In the genomic region with DNA sequence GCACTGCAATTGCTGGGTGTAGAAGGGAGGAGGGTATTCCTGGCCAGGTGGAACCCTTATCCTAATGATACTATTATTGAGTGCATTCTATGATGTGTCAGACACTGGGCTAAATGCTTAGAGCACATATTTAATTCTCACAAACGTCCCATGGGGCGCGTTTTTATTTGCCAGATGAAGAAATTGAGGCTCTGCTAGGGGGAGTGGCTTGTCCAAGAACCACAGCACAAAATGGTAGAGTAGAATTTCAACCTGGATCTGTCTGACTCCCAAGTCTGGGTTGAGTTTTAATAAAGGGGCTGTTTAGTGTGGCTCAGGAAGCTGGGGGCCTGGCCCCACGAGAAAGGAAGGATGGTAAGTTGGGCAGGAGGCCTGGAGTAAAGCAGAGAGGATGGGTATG, we compare ENCODE assay signal across 23 cellular contexts.
"Had no signal": no experiment of that assay in that cellular context is flagged by ENCODE, and none has a peak within 500 bp of the region (broad histone marks: within the 10 kb centered on the region; RNA-seq: fewer than 3 reads in every experiment).

No MANE protein-coding gene starts in this region.

- H3K36me3 ChIP-seq: esophagus squamous epithelium, pancreas, right lobe of liver, tibial artery had no signal

- DNase-seq: dermis blood vessel endothelial cell; effector memory CD4-positive, alpha-beta T cell; esophagus squamous epithelium; kidney; mucosa of descending colon; naive B cell; pancreas; right lobe of liver; stimulated activated CD4-positive, alpha-beta T cell treated with anti-CD3 and anti-CD28 coated beads, Interleukin-2, amount 100 ng/mL, for 24 hours; stimulated activated CD4-positive, alpha-beta T cell treated with anti-CD3 and anti-CD28 coated beads, Interleukin-4, amount 100 ng/mL, for 4 hours; stimulated activated naive CD8-positive, alpha-beta T cell treated with anti-CD3 and anti-CD28 coated beads, Interleukin-15, Interleukin-2, amounts not matched to agents 100 U/mL and 50 U/mL, for 24 hours; substantia nigra; testis had no signal

- H3K4me3 ChIP-seq: coronary artery, esophagus squamous epithelium, lung, mucosa of descending colon, pancreas, right lobe of liver, smooth muscle cell, testis, tibial artery had no signal

- H3K9me3 ChIP-seq: esophagus squamous epithelium, mucosa of descending colon, pancreas, right lobe of liver, testis, tibial artery had no signal

- H3K27ac Mint-ChIP-seq: memory B cell; mesothelial cell of epicardium; naive B cell; progenitor cell of endocrine pancreas; stimulated activated memory B cell treated with anti-CD40 and anti-IgM and Interleukin-4, amounts not matched to agents 10 μg/mL and 1 μg/mL and 100 μg/mL, for 72 hours; type B pancreatic cell had no signal

- H3K36me3 Mint-ChIP-seq: memory B cell; mesothelial cell of epicardium; stimulated activated memory B cell treated with anti-CD40 and anti-IgM and Interleukin-4, amounts not matched to agents 10 μg/mL and 1 μg/mL and 100 μg/mL, for 72 hours; type B pancreatic cell had no signal

- H3K4me1 ChIP-seq: esophagus squamous epithelium, pancreas, right lobe of liver, tibial artery had no signal

- H3K27ac ChIP-seq: coronary artery, esophagus squamous epithelium, pancreas, right lobe of liver, testis, tibial artery had no signal

- ATAC-seq: left lobe of liver; mucosa of descending colon; pancreas; right lobe of liver; stimulated activated memory B cell treated with anti-CD40 and anti-IgM and Interleukin-4, amounts not matched to agents 10 μg/mL and 1 μg/mL and 100 μg/mL, for 72 hours; stimulated activated naive CD8-positive, alpha-beta T cell treated with anti-CD3 and anti-CD28 coated beads, Interleukin-15, Interleukin-2, amounts not matched to agents 100 U/mL and 50 U/mL, for 24 hours had no signal

- H3K4me1 Mint-ChIP-seq: stimulated activated memory B cell treated with anti-CD40 and anti-IgM and Interleukin-4, amounts not matched to agents 10 μg/mL and 1 μg/mL and 100 μg/mL, for 72 hours had no signal

- H3K4me3 Mint-ChIP-seq: memory B cell; mesothelial cell of epicardium; naive B cell; stimulated activated memory B cell treated with anti-CD40 and anti-IgM and Interleukin-4, amounts not matched to agents 10 μg/mL and 1 μg/mL and 100 μg/mL, for 72 hours; type B pancreatic cell had no signal

- H3K27me3 ChIP-seq: pancreas, right lobe of liver, testis had no signal

- H3K4me2 ChIP-seq: smooth muscle cell had no signal

- H3K9me3 Mint-ChIP-seq: mesothelial cell of epicardium, type B pancreatic cell had no signal
